23 cellular contexts compared by ENCODE assay signal in genomic region chr1:150005606-150006005, GRCh38. TPM values are rescaled to one million over a fixed set of nuclear protein-coding genes. Genes with fewer than 3 reads are reported as not detected.
DNase-seq lines count a peak whose midpoint lies in the region; ATAC-seq and TF ChIP-seq lines count a peak whose summit lies in the region.
"Had no signal": no experiment of that assay in that cellular context is flagged by ENCODE, and none has a peak within 500 bp of the region (broad histone marks: within the 10 kb centered on the region; RNA-seq: fewer than 3 reads in every experiment).

No MANE protein-coding gene starts in this region.

- no peak overlapping the region for H2AFZ ChIP-seq in osteoblast (ENCODE audit: low read length)

- intact Hi-C loops in vagina (cut with DNase I) = no loop called here

- H3K36me3 ChIP-seq in osteoblast (ENCODE audit: insufficient read depth, low read length) = peaks cover 16% of the 10 kb centered on the region
- no peaks in the 10 kb centered on the region for H3K36me3 ChIP-seq in vagina
- peaks cover 7% of the 10 kb centered on the region; the same call in 1 of the 2 replicates for H3K36me3 ChIP-seq in HAP-1 (replicated peaks)

- H4K20me1 ChIP-seq in osteoblast (ENCODE audit: insufficient read depth, low read length) = peaks cover 57% of the 10 kb centered on the region

- no peak for ATAC-seq in GM21423 (IDR thresholded peaks at IDR 0.05; ENCODE audit: unreplicated experiment)
- ATAC-seq: HepG2, Panc1 had no signal

- TF ChIP-seq POLR2A in vagina (IDR thresholded peaks at IDR 0.05) = no peak

- H3K4me2 ChIP-seq in osteoblast (ENCODE audit: insufficient read depth, low read length) = no peak overlapping the region

- peaks cover 87% of the 10 kb centered on the region for H3K79me2 ChIP-seq in osteoblast (ENCODE audit: insufficient read depth, low read length)

- H3K9me3 ChIP-seq in osteoblast (ENCODE audit: low read depth, low read length) (no peaks in the 10 kb centered on the region), vagina (no peaks in the 10 kb centered on the region), HAP-1 (no peaks in the 10 kb centered on the region)

- H3K4me1 ChIP-seq in osteoblast (ENCODE audit: insufficient read depth, low read length) (peaks cover 40% of the 10 kb centered on the region), vagina (peaks cover 60% of the 10 kb centered on the region), HAP-1 (peaks cover 17% of the 10 kb centered on the region)

- no peak for TF ChIP-seq CTCF in osteoblast (IDR thresholded peaks at IDR 0.05; ENCODE audit: extremely low read depth, low read depth, low read length)
- no peak for TF ChIP-seq CTCF in vagina (IDR thresholded peaks at IDR 0.05)

- H3K4me3 ChIP-seq in osteoblast (ENCODE audit: insufficient read depth, low read length) (no peak overlapping the region), vagina (no peak overlapping the region), HAP-1 (no peak overlapping the region)

- no peaks in the 10 kb centered on the region for H3K27me3 ChIP-seq in osteoblast (ENCODE audit: insufficient read depth, low read length)
- no peaks in the 10 kb centered on the region for H3K27me3 ChIP-seq in vagina
- no peaks in the 10 kb centered on the region for H3K27me3 ChIP-seq in HAP-1 (ENCODE audit: low read depth)

- H3K27ac ChIP-seq in osteoblast (ENCODE audit: low read depth, low read length) = no peak overlapping the region
- peak overlapping the region; percentile 2 for H3K27ac ChIP-seq in substantia nigra (ENCODE audit: low read depth, low read length, poor library complexity, severe bottlenecking)
- no peak overlapping the region for H3K27ac ChIP-seq in vagina
- H3K27ac ChIP-seq: HL-60 had no signal

- in situ Hi-C loops in SK-MEL-5 (cut with HindIII; ENCODE audit: low pct_unique_long_range_greater_than_20kb, low sequenced_read_pairs) (no loop called here), HAP-1 (cut with MboI; ENCODE audit: low sequenced_read_pairs) (no loop called here)

- peak; percentile 49 for DNase-seq in SK-MEL-5 (ENCODE audit: low read depth, low spot score)
- DNase-seq in globus pallidus (ENCODE audit: low spot score) = peak; percentile 46
- DNase-seq in osteoblast (ENCODE audit: insufficient read length, low spot score, missing footprints) = peak; percentile 13
- DNase-seq in substantia nigra (lab: John Stamatoyannopoulos, UW) = peak in 1 of 49 donors; percentile 22
- no peak for DNase-seq in vagina (ENCODE audit: extremely low spot score in 2 of 2)
- DNase-seq in HAP-1 (ENCODE audit: low spot score in 2 of 2) = no peak
- DNase-seq in NCI-H1436 treated with DMSO at 0.1 percent for 48 hours (lab: John Stamatoyannopoulos, UW) = no peak
- DNase-seq: DMS53; GDM1; H7; HFFc6; KG1; NCI-H1092 treated with DMSO at 0.1 percent for 48 hours; NCI-H146; NCI-H2029; NCI-H2227 treated with DMSO at 0.1 percent for 48 hours; NCI-H510A; NK-92 treated with Interleukin-12 subunit alpha and Interleukin-12 subunit beta, amount 100 ng/mL, for 24 hours had no signal

RNA-seq across cellular contexts. Expression of gene OTUD7B, which starts 4.9 kb away (rescaled TPM):
- total RNA-seq in SK-MEL-5 (2014; rRNA removed; shearing (Covaris generic)) = 34.9 and 37.3 TPM in 2 replicates
- polyA plus RNA-seq in SK-MEL-5 (2015; cell fraction: cytosol; rRNA removed) = 13.6 and 22.2 TPM in 2 replicates
- 15.2 and 18.5 TPM in 2 replicates for polyA plus RNA-seq in SK-MEL-5 (2015; cell fraction: nucleus; rRNA removed)
- total RNA-seq in osteoblast = 18.3 and 18.5 TPM in 2 replicates
- 14.5 TPM for total RNA-seq in vagina
- polyA plus RNA-seq: CD14-positive monocyte had no signal

Comparison
In these comparisons a context has a peak if more than half of its experiments do, and no peak if none do; other contexts are left out.
1. DNase-seq: peak in SK-MEL-5 (single experiment), globus pallidus (single experiment) and osteoblast (single experiment); none in vagina (0 of 2), HAP-1 (0 of 2) and NCI-H1436 treated with DMSO at 0.1 percent for 48 hours (single experiment).